Comparison of ENCODE assay signal across 3 cellular contexts in the genomic region with DNA sequence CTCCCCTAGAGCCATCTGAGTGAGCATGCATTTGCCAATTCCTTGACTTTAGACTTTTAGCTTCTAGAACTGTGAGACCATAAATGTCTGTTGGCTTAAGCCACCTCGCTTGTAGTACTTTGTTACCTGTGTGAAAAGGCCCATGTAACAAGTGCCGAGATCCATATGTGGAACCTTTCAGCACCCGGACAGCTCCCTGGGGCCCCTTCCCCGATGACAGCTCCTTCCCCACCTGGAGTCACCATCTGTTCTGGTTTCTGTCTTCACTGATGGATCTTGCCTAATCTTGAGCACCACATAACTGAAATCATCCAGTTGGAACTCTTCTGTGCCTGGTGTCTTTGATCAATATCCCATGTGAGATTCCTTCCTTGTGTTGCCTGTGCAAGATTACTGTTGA.
TF ChIP-seq lines count a peak whose summit lies in the region.

No MANE protein-coding gene starts in this region.

TF ChIP-seq in A549, 52 proteins besides CTCF, POLR2A, EP300 and RAD21:
- peak; percentile 77; the same call in 1 of the 2 replicates for TF ChIP-seq REST (IDR thresholded peaks at IDR 0.05)
- TF ChIP-seq, protein P1, sequence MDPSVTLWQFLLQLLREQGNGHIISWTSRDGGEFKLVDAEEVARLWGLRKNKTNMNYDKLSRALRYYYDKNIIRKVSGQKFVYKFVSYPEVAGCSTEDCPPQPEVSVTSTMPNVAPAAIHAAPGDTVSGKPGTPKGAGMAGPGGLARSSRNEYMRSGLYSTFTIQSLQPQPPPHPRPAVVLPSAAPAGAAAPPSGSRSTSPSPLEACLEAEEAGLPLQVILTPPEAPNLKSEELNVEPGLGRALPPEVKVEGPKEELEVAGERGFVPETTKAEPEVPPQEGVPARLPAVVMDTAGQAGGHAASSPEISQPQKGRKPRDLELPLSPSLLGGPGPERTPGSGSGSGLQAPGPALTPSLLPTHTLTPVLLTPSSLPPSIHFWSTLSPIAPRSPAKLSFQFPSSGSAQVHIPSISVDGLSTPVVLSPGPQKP (IDR thresholded peaks at IDR 0.05; ENCODE audit: low read depth, low read length) = no peak

TF ChIP-seq in HCT116, 20 proteins besides CTCF, POLR2A, EP300 and RAD21 (continued from another document):
- TF ChIP-seq EGR1 (IDR thresholded peaks at IDR 0.05; ENCODE audit: low read depth) (no peak), MAX (IDR thresholded peaks at IDR 0.05) (no peak)

TF ChIP-seq in WTC11, 78 proteins besides CTCF, POLR2A, EP300 and RAD21:
- TF ChIP-seq ZNF532 (CRISPR knock-in tag; IDR thresholded peaks at IDR 0.05; ENCODE audit: borderline replicate concordance) (no peak), ZNF219 (CRISPR knock-in tag; IDR thresholded peaks at IDR 0.05; ENCODE audit: borderline replicate concordance) (no peak), TP53 (CRISPR knock-in tag; IDR thresholded peaks at IDR 0.05) (no peak)
- TF ChIP-seq, protein P2, sequence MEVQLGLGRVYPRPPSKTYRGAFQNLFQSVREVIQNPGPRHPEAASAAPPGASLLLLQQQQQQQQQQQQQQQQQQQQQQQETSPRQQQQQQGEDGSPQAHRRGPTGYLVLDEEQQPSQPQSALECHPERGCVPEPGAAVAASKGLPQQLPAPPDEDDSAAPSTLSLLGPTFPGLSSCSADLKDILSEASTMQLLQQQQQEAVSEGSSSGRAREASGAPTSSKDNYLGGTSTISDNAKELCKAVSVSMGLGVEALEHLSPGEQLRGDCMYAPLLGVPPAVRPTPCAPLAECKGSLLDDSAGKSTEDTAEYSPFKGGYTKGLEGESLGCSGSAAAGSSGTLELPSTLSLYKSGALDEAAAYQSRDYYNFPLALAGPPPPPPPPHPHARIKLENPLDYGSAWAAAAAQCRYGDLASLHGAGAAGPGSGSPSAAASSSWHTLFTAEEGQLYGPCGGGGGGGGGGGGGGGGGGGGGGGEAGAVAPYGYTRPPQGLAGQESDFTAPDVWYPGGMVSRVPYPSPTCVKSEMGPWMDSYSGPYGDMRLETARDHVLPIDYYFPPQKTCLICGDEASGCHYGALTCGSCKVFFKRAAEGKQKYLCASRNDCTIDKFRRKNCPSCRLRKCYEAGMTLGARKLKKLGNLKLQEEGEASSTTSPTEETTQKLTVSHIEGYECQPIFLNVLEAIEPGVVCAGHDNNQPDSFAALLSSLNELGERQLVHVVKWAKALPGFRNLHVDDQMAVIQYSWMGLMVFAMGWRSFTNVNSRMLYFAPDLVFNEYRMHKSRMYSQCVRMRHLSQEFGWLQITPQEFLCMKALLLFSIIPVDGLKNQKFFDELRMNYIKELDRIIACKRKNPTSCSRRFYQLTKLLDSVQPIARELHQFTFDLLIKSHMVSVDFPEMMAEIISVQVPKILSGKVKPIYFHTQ (CRISPR knock-in tag; IDR thresholded peaks at IDR 0.05) = no peak
- TF ChIP-seq, protein P3, sequence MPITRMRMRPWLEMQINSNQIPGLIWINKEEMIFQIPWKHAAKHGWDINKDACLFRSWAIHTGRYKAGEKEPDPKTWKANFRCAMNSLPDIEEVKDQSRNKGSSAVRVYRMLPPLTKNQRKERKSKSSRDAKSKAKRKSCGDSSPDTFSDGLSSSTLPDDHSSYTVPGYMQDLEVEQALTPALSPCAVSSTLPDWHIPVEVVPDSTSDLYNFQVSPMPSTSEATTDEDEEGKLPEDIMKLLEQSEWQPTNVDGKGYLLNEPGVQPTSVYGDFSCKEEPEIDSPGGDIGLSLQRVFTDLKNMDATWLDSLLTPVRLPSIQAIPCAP (CRISPR knock-in tag; IDR thresholded peaks at IDR 0.05) = peak; percentile 65; the same call in 1 of the 2 replicates
